1 cellular context compared by ENCODE assay signal in genomic region chr9:37474438-37474837, GRCh38.
TF ChIP-seq lines count a peak whose summit lies in the region.

No MANE protein-coding gene starts in this region.

TF ChIP-seq in K562, 482 proteins besides CTCF, POLR2A, EP300 and RAD21:
- TF ChIP-seq ZNF354B (CRISPR knock-in tag; IDR thresholded peaks at IDR 0.05) (peak; percentile 98), TRIM24 (IDR thresholded peaks at IDR 0.05) (peak in 1 of 2 experiments; percentile 49; a peak in 2 of 4 replicates), BCOR (IDR thresholded peaks at IDR 0.05) (peak; percentile 35; the same call in 1 of the 2 replicates), PML (IDR thresholded peaks at IDR 0.05; ENCODE audit: low read length) (no peak), ZFP1 (CRISPR knock-in tag; IDR thresholded peaks at IDR 0.05) (no peak), ZNF644 (tag; IDR thresholded peaks at IDR 0.05; ENCODE audit: low read depth) (no peak), ARNT (IDR thresholded peaks at IDR 0.05) (peak in 1 of 2 experiments; percentile 58; a peak in 1 of 4 replicates), ZNF253 (CRISPR knock-in tag; conservative IDR thresholded peaks at IDR 0.05) (no peak), TRIM28 (IDR thresholded peaks at IDR 0.05) (peak; percentile 83), ZBTB8A (IDR thresholded peaks at IDR 0.05; ENCODE audit: partially characterized antibody) (no peak), HLTF (IDR thresholded peaks at IDR 0.05) (0 out of 2 replicates have a peak, but pooled peaks have one; percentile 25), RBM25 (IDR thresholded peaks at IDR 0.05; ENCODE audit: low read depth, low read length, severe bottlenecking) (peak; percentile 93), ZNF384 (IDR thresholded peaks at IDR 0.05; ENCODE audit: low read depth, low read length) (peak; percentile 18; the same call in 1 of the 2 replicates), CBX3 (IDR thresholded peaks at IDR 0.05; ENCODE audit: borderline replicate concordance in 1 of 2, low read length in 2 of 2) (peak in 1 of 2 experiments; percentile 94; a peak in 2 of 3 replicates), SMARCA5 (IDR thresholded peaks at IDR 0.05) (0 out of 2 replicates have a peak, but pooled peaks have one; percentile 54), ZNF507 (tag; conservative IDR thresholded peaks at IDR 0.05) (peak; percentile 100)
- TF ChIP-seq, protein P1, sequence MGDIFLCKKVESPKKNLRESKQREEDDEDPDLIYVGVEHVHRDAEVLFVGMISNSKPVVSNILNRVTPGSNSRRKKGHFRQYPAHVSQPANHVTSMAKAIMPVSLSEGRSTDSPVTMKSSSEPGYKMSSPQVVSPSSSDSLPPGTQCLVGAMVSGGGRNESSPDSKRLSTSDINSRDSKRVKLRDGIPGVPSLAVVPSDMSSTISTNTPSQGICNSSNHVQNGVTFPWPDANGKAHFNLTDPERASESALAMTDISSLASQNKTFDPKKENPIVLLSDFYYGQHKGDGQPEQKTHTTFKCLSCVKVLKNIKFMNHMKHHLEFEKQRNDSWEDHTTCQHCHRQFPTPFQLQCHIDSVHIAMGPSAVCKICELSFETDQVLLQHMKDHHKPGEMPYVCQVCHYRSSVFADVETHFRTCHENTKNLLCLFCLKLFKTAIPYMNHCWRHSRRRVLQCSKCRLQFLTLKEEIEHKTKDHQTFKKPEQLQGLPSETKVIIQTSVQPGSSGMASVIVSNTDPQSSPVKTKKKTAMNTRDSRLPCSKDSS (IDR thresholded peaks at IDR 0.05; ENCODE audit: low read depth, partially characterized antibody), result peak; percentile 78
TF ChIP-seq in K562: peak in this region for 12.
